ENCODE assay signal across 21 cellular contexts in the genomic region with DNA sequence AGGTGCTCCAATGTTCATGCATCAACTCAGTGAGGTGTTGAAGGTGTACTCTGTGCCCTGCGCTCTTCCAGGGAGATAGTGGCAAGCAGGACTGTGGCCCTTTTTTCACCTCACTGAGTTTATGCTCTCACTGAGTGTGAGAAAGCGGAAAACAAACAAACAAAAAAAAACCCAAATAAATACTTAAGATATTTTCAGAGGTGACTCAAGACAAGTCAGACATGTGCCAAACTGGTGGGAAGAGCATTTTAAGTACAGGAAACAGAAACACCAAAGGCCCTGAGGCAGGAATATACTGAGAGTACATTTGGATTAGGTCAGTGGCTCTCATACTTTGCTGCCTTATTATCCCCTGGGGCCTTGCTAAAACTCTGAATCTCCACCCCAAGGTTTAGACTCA.
DNase-seq lines count a peak whose midpoint lies in the region; ATAC-seq and TF ChIP-seq lines count a peak whose summit lies in the region.
"Had no signal": no experiment of that assay in that cellular context is flagged by ENCODE, and none has a peak within 500 bp of the region (broad histone marks: within the 10 kb centered on the region; RNA-seq: fewer than 3 reads in every experiment).

No MANE protein-coding gene starts in this region.

- no peaks in the 10 kb centered on the region for H3K79me2 ChIP-seq in mammary epithelial cell (ENCODE audit: insufficient read depth, low read length)
- H3K79me2 ChIP-seq in osteoblast (ENCODE audit: insufficient read depth, low read length), result no peaks in the 10 kb centered on the region
- H3K79me2 ChIP-seq: parathyroid adenoma had no signal

- H3K4me3 ChIP-seq in mammary epithelial cell (replicated peaks in 1 of 3; ENCODE audit: insufficient read depth in 1 of 3, low read depth in 2 of 3, low read length in 3 of 3) (no peak overlapping the region), osteoblast (ENCODE audit: insufficient read depth, low read length) (no peak overlapping the region), esophagus squamous epithelium (no peak overlapping the region), BE2C (ENCODE audit: low read depth, low read length) (no peak overlapping the region)
- H3K4me3 ChIP-seq: ascending aorta, lung, skin epidermis, thoracic aorta had no signal

- no peaks in the 10 kb centered on the region for H3K36me3 Mint-ChIP-seq in activated naive CD4-positive, alpha-beta T cell treated with anti-CD3 and anti-CD28 coated beads, Interleukin-2, amount 10 ng/mL, durations not matched to agents 7 days and 5 days
- H3K36me3 Mint-ChIP-seq: naive B cell had no signal

- no peak overlapping the region for H3K4me2 ChIP-seq in mammary epithelial cell (ENCODE audit: insufficient read depth, low read depth, low read length)
- no peak overlapping the region for H3K4me2 ChIP-seq in osteoblast (ENCODE audit: insufficient read depth, low read length)
- H3K4me2 ChIP-seq: SK-N-SH had no signal

- no peaks in the 10 kb centered on the region for H3K9me3 Mint-ChIP-seq in activated naive CD4-positive, alpha-beta T cell treated with anti-CD3 and anti-CD28 coated beads, Interleukin-2, amount 10 ng/mL, durations not matched to agents 7 days and 5 days
- H3K9me3 Mint-ChIP-seq: dendritic cell treated with granulocyte-macrophage colony-stimulating factor and Interleukin-4, amounts not matched to agents 40 ng/mL and 50 ng/mL, for 4 days had no signal

- intact Hi-C loops in mammary epithelial cell (cut with micrococcal nuclease) (no loop called here), esophagus squamous epithelium (cut with DNase I) (no loop called here)

- no peak for TF ChIP-seq CTCF in mammary epithelial cell (conservative IDR thresholded peaks at IDR 0.05 in 1 of 2, IDR thresholded peaks at IDR 0.05 in 1 of 2; ENCODE audit: extremely low read depth in 1 of 2, insufficient read depth in 1 of 2, low read depth in 1 of 2, low read length in 2 of 2)
- TF ChIP-seq CTCF in osteoblast (IDR thresholded peaks at IDR 0.05; ENCODE audit: extremely low read depth, low read depth, low read length), result no peak
- no peak for TF ChIP-seq CTCF in esophagus squamous epithelium (IDR thresholded peaks at IDR 0.05)
- TF ChIP-seq CTCF in BE2C (IDR thresholded peaks at IDR 0.05; ENCODE audit: low read depth, low read length), result no peak

- no peaks in the 10 kb centered on the region for H3K36me3 ChIP-seq in mammary epithelial cell (ENCODE audit: insufficient read depth, low read length)
- no peaks in the 10 kb centered on the region for H3K36me3 ChIP-seq in osteoblast (ENCODE audit: insufficient read depth, low read length)
- H3K36me3 ChIP-seq in esophagus squamous epithelium, result no peaks in the 10 kb centered on the region
- H3K36me3 ChIP-seq in BE2C, result no peaks in the 10 kb centered on the region
- H3K36me3 ChIP-seq: ascending aorta, thoracic aorta had no signal

- no peak overlapping the region for H3K27ac Mint-ChIP-seq in activated naive CD4-positive, alpha-beta T cell treated with anti-CD3 and anti-CD28 coated beads, Interleukin-2, amount 10 ng/mL, durations not matched to agents 7 days and 5 days
- H3K27ac Mint-ChIP-seq: activated CD4-positive, alpha-beta T cell treated with anti-CD3 and anti-CD28 coated beads for 36 hours; dendritic cell treated with granulocyte-macrophage colony-stimulating factor and Interleukin-4, amounts not matched to agents 40 ng/mL and 50 ng/mL, for 4 days; naive B cell had no signal

- no peak overlapping the region for H3K9ac ChIP-seq in mammary epithelial cell (ENCODE audit: insufficient read depth, low read length)
- H3K9ac ChIP-seq: parathyroid adenoma, SK-N-SH had no signal

- 100% methylated on average over 2 of the region's 2 CpGs for WGBS in mammary epithelial cell (ENCODE audit: low coverage, missing lambda C conversion rate)
- WGBS in esophagus squamous epithelium, 2 donors, result 100% methylated on average over 1 to 2 of the region's 2 CpGs

- no peaks in the 10 kb centered on the region for H3K27me3 ChIP-seq in mammary epithelial cell (ENCODE audit: insufficient read depth, low read length)
- no peaks in the 10 kb centered on the region for H3K27me3 ChIP-seq in osteoblast (ENCODE audit: insufficient read depth, low read length)
- no peaks in the 10 kb centered on the region for H3K27me3 ChIP-seq in esophagus squamous epithelium
- H3K27me3 ChIP-seq in BE2C, result no peaks in the 10 kb centered on the region
- H3K27me3 ChIP-seq: ascending aorta had no signal

- ATAC-seq in GM21786 (IDR thresholded peaks at IDR 0.05; ENCODE audit: unreplicated experiment), result no peak
- ATAC-seq: activated CD4-positive, alpha-beta T cell treated with anti-CD3 and anti-CD28 coated beads for 36 hours had no signal

- CTCF ChIA-PET in mammary epithelial cell (lab: Charles Lee; ENCODE audit: low non-redundant PET), result no interaction called here
- CTCF ChIA-PET in activated naive CD4-positive, alpha-beta T cell treated with anti-CD3 and anti-CD28 coated beads, Interleukin-2, amount 10 ng/mL, durations not matched to agents 7 days and 5 days (lab: Charles Lee), result no interaction called here

- no peak for TF ChIP-seq POLR2A in esophagus squamous epithelium (IDR thresholded peaks at IDR 0.05)

- no peak overlapping the region for H3K4me3 Mint-ChIP-seq in activated naive CD4-positive, alpha-beta T cell treated with anti-CD3 and anti-CD28 coated beads, Interleukin-2, amount 10 ng/mL, durations not matched to agents 7 days and 5 days
- H3K4me3 Mint-ChIP-seq: activated CD4-positive, alpha-beta T cell treated with anti-CD3 and anti-CD28 coated beads for 36 hours; dendritic cell treated with granulocyte-macrophage colony-stimulating factor and Interleukin-4, amounts not matched to agents 40 ng/mL and 50 ng/mL, for 4 days; naive B cell had no signal

- dilution Hi-C loops in mammary epithelial cell (cut with HindIII; ENCODE audit: low sequenced_read_pairs), result no loop called here

- H3K27ac ChIP-seq in mammary epithelial cell (ENCODE audit: insufficient read depth, low read depth, low read length) (no peak overlapping the region), osteoblast (ENCODE audit: low read depth, low read length) (peak overlapping the region; percentile 88), esophagus squamous epithelium (no peak overlapping the region)
- H3K27ac ChIP-seq: ascending aorta, C4-2B, parathyroid adenoma, skin epidermis, thoracic aorta had no signal

- H3K4me1 ChIP-seq in mammary epithelial cell (ENCODE audit: insufficient read depth, low read length) (peaks cover 16% of the 10 kb centered on the region), osteoblast (ENCODE audit: insufficient read depth, low read length) (peaks cover 28% of the 10 kb centered on the region), esophagus squamous epithelium (no peaks in the 10 kb centered on the region), BE2C (no peaks in the 10 kb centered on the region)
- H3K4me1 ChIP-seq: parathyroid adenoma had no signal

- H3K9me3 ChIP-seq in mammary epithelial cell (replicated peaks; ENCODE audit: insufficient read depth, low read length) (no peaks in the 10 kb centered on the region), osteoblast (ENCODE audit: low read depth, low read length) (no peaks in the 10 kb centered on the region), esophagus squamous epithelium (no peaks in the 10 kb centered on the region), BE2C (no peaks in the 10 kb centered on the region)
- H3K9me3 ChIP-seq: ascending aorta, SK-N-SH, thoracic aorta had no signal

- H2AFZ ChIP-seq in mammary epithelial cell (ENCODE audit: low read depth, low read length) (no peak overlapping the region), osteoblast (ENCODE audit: low read length) (no peak overlapping the region)
- H2AFZ ChIP-seq: parathyroid adenoma had no signal

- H3K4me1 Mint-ChIP-seq in activated naive CD4-positive, alpha-beta T cell treated with anti-CD3 and anti-CD28 coated beads, Interleukin-2, amount 10 ng/mL, durations not matched to agents 7 days and 5 days, result no peaks in the 10 kb centered on the region
- H3K4me1 Mint-ChIP-seq: activated CD4-positive, alpha-beta T cell treated with anti-CD3 and anti-CD28 coated beads for 36 hours; naive B cell had no signal

- H4K20me1 ChIP-seq in mammary epithelial cell (ENCODE audit: insufficient read depth, low read length), result no peaks in the 10 kb centered on the region
- H4K20me1 ChIP-seq in osteoblast (ENCODE audit: insufficient read depth, low read length), result no peaks in the 10 kb centered on the region

- BruUV-seq in mammary epithelial cell (replicated peaks; lab: Mats Ljungman, UMichigan), result no TSS peak

- no peaks in the 10 kb centered on the region for H3K27me3 Mint-ChIP-seq in activated naive CD4-positive, alpha-beta T cell treated with anti-CD3 and anti-CD28 coated beads, Interleukin-2, amount 10 ng/mL, durations not matched to agents 7 days and 5 days
- H3K27me3 Mint-ChIP-seq: activated CD4-positive, alpha-beta T cell treated with anti-CD3 and anti-CD28 coated beads for 36 hours; dendritic cell treated with granulocyte-macrophage colony-stimulating factor and Interleukin-4, amounts not matched to agents 40 ng/mL and 50 ng/mL, for 4 days had no signal

- peak; percentile 51 for DNase-seq in Daoy (ENCODE audit: low read depth)
- DNase-seq in LoVo (ENCODE audit: low spot score), result peak; percentile 16
- DNase-seq in mammary epithelial cell, result peak; percentile 66
- DNase-seq in osteoblast (ENCODE audit: insufficient read length, low spot score, missing footprints), result peak; percentile 19
- DNase-seq in esophagus squamous epithelium (lab: John Stamatoyannopoulos, UW), result no peak
- no peak for DNase-seq in activated naive CD4-positive, alpha-beta T cell treated with anti-CD3 and anti-CD28 coated beads, Interleukin-2, amount 10 ng/mL, durations not matched to agents 7 days and 5 days
- DNase-seq in BE2C, result no peak
- DNase-seq: activated CD4-positive, alpha-beta T cell treated with anti-CD3 and anti-CD28 coated beads for 36 hours; activated CD8-positive, alpha-beta memory T cell treated with anti-CD3 and anti-CD28 coated beads, Interleukin-2, amount 50 U/mL, for 48 hours; erythroblast; naive B cell; NCI-H1694 treated with DMSO at 0.1 percent for 48 hours; SK-N-SH had no signal

- in situ Hi-C loops in mammary epithelial cell (cut with MboI; ENCODE audit: low sequenced_read_pairs in 2 of 2), result no loop called here

Comparison
In these comparisons a context has a peak if more than half of its experiments do, and no peak if none do; other contexts are left out.
1. DNase-seq: peak in Daoy (single experiment), LoVo (single experiment), mammary epithelial cell (single experiment) and osteoblast (single experiment); none in esophagus squamous epithelium (single experiment), activated naive CD4-positive, alpha-beta T cell treated with anti-CD3 and anti-CD28 coated beads, Interleukin-2, amount 10 ng/mL, durations not matched to agents 7 days and 5 days (single experiment) and BE2C (single experiment).